ENCODE assay signal across 30 cellular contexts in genomic region chr15:90044191-90044590, GRCh38. TPM values are rescaled to one million over a fixed set of nuclear protein-coding genes. Genes with fewer than 3 reads are reported as not detected.
DNase-seq lines count a peak whose midpoint lies in the region; ATAC-seq, FAIRE-seq and TF ChIP-seq lines count a peak whose summit lies in the region.
"Had no signal": no experiment of that assay in that cellular context is flagged by ENCODE, and none has a peak within 500 bp of the region (broad histone marks: within the 10 kb centered on the region; RNA-seq: fewer than 3 reads in every experiment).

No MANE protein-coding gene starts in this region.

- CTCF ChIA-PET in activated B cell treated with CpG ODN at 0.5 μM for 24 hours (lab: Charles Lee): no interaction called here
- CTCF ChIA-PET in HepG2 (lab: Yijun Ruan, JAX; ENCODE audit: low intra/inter-chr PET ratio, low total read pairs): no interaction called here

- BruUV-seq in HepG2 (replicated peaks; lab: Mats Ljungman, UMichigan): no TSS peak

- no peaks in the 10 kb centered on the region for H4K20me1 ChIP-seq in Karpas-422 (ENCODE audit: insufficient read depth, low read depth, low read length)
- 0 out of 2 replicates have a peak, but pooled peaks cover 3% of the 10 kb centered on the region for H4K20me1 ChIP-seq in HepG2 (ENCODE audit: insufficient read depth, low read length)

- no peak overlapping the region for H3K4me3 Mint-ChIP-seq in activated B cell treated with CpG ODN at 0.5 μM for 24 hours
- H3K4me3 Mint-ChIP-seq: activated CD4-positive, alpha-beta T cell treated with anti-CD3 and anti-CD28 coated beads, Interleukin-2, amount 10 ng/mL, durations not matched to agents 24 days and 14 days; activated naive CD4-positive, alpha-beta T cell treated with anti-CD3 and anti-CD28 coated beads for 36 hours; HFFc6 had no signal

- H3K9ac ChIP-seq in Karpas-422 (ENCODE audit: low read length): 0 out of 2 replicates have a peak overlapping the region, but pooled peaks have one; percentile 1
- H3K9ac ChIP-seq in HepG2 (ENCODE audit: insufficient read depth, low read depth, low read length): no peak overlapping the region

- H3K9me3 ChIP-seq in Karpas-422 (ENCODE audit: low read length) (no peaks in the 10 kb centered on the region), HepG2 (ENCODE audit: low read length) (no peaks in the 10 kb centered on the region), spleen (no peaks in the 10 kb centered on the region)
- H3K9me3 ChIP-seq: breast epithelium, esophagus squamous epithelium, pancreas, upper lobe of right lung had no signal

- H3K79me2 ChIP-seq in Karpas-422 (ENCODE audit: low read length) (peaks cover 100% of the 10 kb centered on the region), HepG2 (ENCODE audit: insufficient read depth, low read length) (peaks cover 6% of the 10 kb centered on the region)

- POLR2A ChIA-PET in activated B cell treated with CpG ODN at 0.5 μM for 24 hours (lab: Charles Lee) (no interaction called here), HepG2 (lab: Yijun Ruan, JAX) (no interaction called here)

- no peak for FAIRE-seq in HepG2 (lab: Jason Lieb, UNC)
- FAIRE-seq: D721Med, endometrium, frontal cortex, GM12878, pancreas, small intestine had no signal

- H3K4me1 ChIP-seq in Karpas-422 (ENCODE audit: low read length) (peaks cover 95% of the 10 kb centered on the region), HepG2 (ENCODE audit: insufficient read depth, low read length) (peaks cover 13% of the 10 kb centered on the region), spleen (peaks cover 32 to 95% (median 66%) of the 10 kb centered on the region in 6 donors)

- TF ChIP-seq POLR2A in HepG2 (IDR thresholded peaks at IDR 0.05; ENCODE audit: insufficient read depth in 1 of 2, low read depth in 2 of 2, low read length in 2 of 2) (no peak), spleen (IDR thresholded peaks at IDR 0.05) (no peak)

- peaks cover 7% of the 10 kb centered on the region for H3K36me3 Mint-ChIP-seq in activated B cell treated with CpG ODN at 0.5 μM for 24 hours (ENCODE audit: low read depth)
- H3K36me3 Mint-ChIP-seq in activated naive CD4-positive, alpha-beta T cell treated with anti-CD3 and anti-CD28 coated beads, Interleukin-2, amount 50 U/mL, for 72 hours: peaks cover 0 to 7% of the 10 kb centered on the region in 2 donors
- H3K36me3 Mint-ChIP-seq: naive B cell had no signal

- no peak for DNase-seq in Karpas-422
- no peak for DNase-seq in activated B cell treated with CpG ODN at 0.5 μM for 24 hours
- no peak for DNase-seq in HepG2 (ENCODE audit: low spot score)
- peak; percentile 65 for DNase-seq in spleen
- no peak for DNase-seq in activated naive CD4-positive, alpha-beta T cell treated with anti-CD3 and anti-CD28 coated beads, Interleukin-2, amount 50 U/mL, for 72 hours (ENCODE audit: low spot score in 2 of 2)
- DNase-seq: activated CD4-positive, alpha-beta T cell treated with anti-CD3 and anti-CD28 coated beads, Interleukin-2, amount 10 ng/mL, durations not matched to agents 24 days and 14 days; activated naive CD4-positive, alpha-beta T cell treated with anti-CD3 and anti-CD28 coated beads for 36 hours; activated T-cell treated with anti-CD3 and anti-CD28 coated beads, Interleukin-2, amount 50 U/mL, for 48 hours; amygdala; esophagus squamous epithelium; HFFc6; naive B cell; NCI-H1048; NCI-H1694; PC-3; SHP77; small intestine; stimulated activated CD4-positive, alpha-beta T cell treated with anti-CD3 and anti-CD28 coated beads, Interleukin-1b, Interleukin-23, amount 100 ng/mL, for 48 hours; upper lobe of right lung had no signal

- H3K27ac ChIP-seq in Karpas-422 (ENCODE audit: low read length) (peak overlapping the region; percentile 96), HepG2 (ENCODE audit: extremely low read length, insufficient read depth, low read length) (no peak overlapping the region), spleen (peak overlapping the region in 2 of 8 donors; percentile 24 to 93)
- H3K27ac ChIP-seq: breast epithelium, C4-2B, coronary artery, esophagus squamous epithelium, pancreas, upper lobe of right lung had no signal

- no peak for TF ChIP-seq RAD21 in HepG2 (CRISPR knock-in tag; IDR thresholded peaks at IDR 0.05)

- intact Hi-C loops in activated B cell treated with CpG ODN at 0.5 μM for 24 hours (cut with micrococcal nuclease) (no loop called here), HepG2 (cut with micrococcal nuclease; ENCODE audit: unreplicated experiment) (no loop called here), spleen (cut with DNase I; ENCODE audit: low total_unique reads) (no loop called here)

- H3K36me3 ChIP-seq in Karpas-422 (ENCODE audit: insufficient read depth, low read length): no peaks in the 10 kb centered on the region
- H3K36me3 ChIP-seq in HepG2 (replicated peaks in 1 of 2; ENCODE audit: control insufficient read depth in 1 of 2, insufficient read depth in 2 of 2, low read length in 2 of 2): peaks cover 2 to 3% of the 10 kb centered on the region in 2 experiments; a peak in 1 of 5 replicates
- peaks cover 0 to 25% (median 0%) of the 10 kb centered on the region in 6 donors for H3K36me3 ChIP-seq in spleen
- H3K36me3 ChIP-seq: breast epithelium, pancreas, upper lobe of right lung had no signal

- H3K9me3 Mint-ChIP-seq in activated B cell treated with CpG ODN at 0.5 μM for 24 hours: no peaks in the 10 kb centered on the region
- no peaks in the 10 kb centered on the region for H3K9me3 Mint-ChIP-seq in activated naive CD4-positive, alpha-beta T cell treated with anti-CD3 and anti-CD28 coated beads, Interleukin-2, amount 50 U/mL, for 72 hours
- H3K9me3 Mint-ChIP-seq: activated CD4-positive, alpha-beta T cell treated with anti-CD3 and anti-CD28 coated beads, Interleukin-2, amount 10 ng/mL, durations not matched to agents 24 days and 14 days; activated naive CD4-positive, alpha-beta T cell treated with anti-CD3 and anti-CD28 coated beads for 36 hours; HFFc6 had no signal

- no peaks in the 10 kb centered on the region for H3K9me2 ChIP-seq in Karpas-422 (replicated peaks; ENCODE audit: insufficient read depth, low read length)

- H3K4me2 ChIP-seq in Karpas-422 (ENCODE audit: low read depth, low read length, poor library complexity, severe bottlenecking) (peak overlapping the region; percentile 75), HepG2 (ENCODE audit: low read depth, low read length) (no peak overlapping the region)

- peak overlapping the region; percentile 24 for H3K27ac Mint-ChIP-seq in activated B cell treated with CpG ODN at 0.5 μM for 24 hours
- H3K27ac Mint-ChIP-seq in activated naive CD4-positive, alpha-beta T cell treated with anti-CD3 and anti-CD28 coated beads, Interleukin-2, amount 50 U/mL, for 72 hours: peak overlapping the region in 1 of 2 donors; percentile 40
- H3K27ac Mint-ChIP-seq: activated CD4-positive, alpha-beta T cell treated with anti-CD3 and anti-CD28 coated beads, Interleukin-2, amount 10 ng/mL, durations not matched to agents 24 days and 14 days; activated naive CD4-positive, alpha-beta T cell treated with anti-CD3 and anti-CD28 coated beads for 36 hours; HFFc6 had no signal

- TF ChIP-seq CTCF in activated B cell treated with CpG ODN at 0.5 μM for 24 hours (IDR thresholded peaks at IDR 0.05) (no peak), HepG2 (CRISPR knock-in tag; IDR thresholded peaks at IDR 0.05) (no peak), spleen (IDR thresholded peaks at IDR 0.05 in 8 of 11, conservative IDR thresholded peaks at IDR 0.05 in 3 of 11) (no peak)

- in situ Hi-C loops in HepG2 (cut with HindIII; ENCODE audit: extremely low pct_ligation_motif_present, low pct_unique_long_range_greater_than_20kb): no loop called here

- no peak overlapping the region for H2AFZ ChIP-seq in Karpas-422 (ENCODE audit: low read length)
- H2AFZ ChIP-seq in HepG2 (ENCODE audit: low read length): no peak overlapping the region

- WGBS in HepG2 (ENCODE audit: low lambda C conversion rate): 95% methylated on average over 2 of the region's 14 CpGs
- WGBS in spleen, 5 donors: 77 to 96% (median 91%) methylated on average over 12 to 14 of the region's 14 CpGs

- TF ChIP-seq EP300 in HepG2 (IDR thresholded peaks at IDR 0.05; ENCODE audit: low read depth in 2 of 2, low read length in 2 of 2) (no peak), HepG2 (CRISPR knock-in tag; IDR thresholded peaks at IDR 0.05; ENCODE audit: borderline replicate concordance) (no peak)

- H3K4me3 ChIP-seq in Karpas-422 (ENCODE audit: low read length): no peak overlapping the region
- H3K4me3 ChIP-seq in HepG2 (replicated peaks in 1 of 3; ENCODE audit: insufficient read depth in 1 of 3, low read depth in 2 of 3, low read length in 3 of 3): no peak overlapping the region
- H3K4me3 ChIP-seq in spleen: no peak overlapping the region
- H3K4me3 ChIP-seq: breast epithelium, coronary artery, esophagus squamous epithelium, GM12878, pancreas, upper lobe of right lung had no signal

- no peak for ATAC-seq in activated B cell treated with CpG ODN at 0.5 μM for 24 hours (ENCODE audit: low read depth)
- no peak for ATAC-seq in HepG2
- ATAC-seq in activated naive CD4-positive, alpha-beta T cell treated with anti-CD3 and anti-CD28 coated beads, Interleukin-2, amount 50 U/mL, for 72 hours: no peak
- no peak for ATAC-seq in GM19328 (IDR thresholded peaks at IDR 0.05; ENCODE audit: unreplicated experiment)
- ATAC-seq in HG02970 (IDR thresholded peaks at IDR 0.05; ENCODE audit: low FRiP score, unreplicated experiment): no peak
- ATAC-seq: GM12878, left lobe of liver, pancreas, PC-3, upper lobe of right lung had no signal

- H3K27me3 Mint-ChIP-seq in activated B cell treated with CpG ODN at 0.5 μM for 24 hours: no peaks in the 10 kb centered on the region
- H3K27me3 Mint-ChIP-seq: activated CD4-positive, alpha-beta T cell treated with anti-CD3 and anti-CD28 coated beads, Interleukin-2, amount 10 ng/mL, durations not matched to agents 24 days and 14 days; naive B cell had no signal

- no peaks in the 10 kb centered on the region for H3K27me3 ChIP-seq in Karpas-422 (ENCODE audit: low read length)
- H3K27me3 ChIP-seq in HepG2 (ENCODE audit: control insufficient read depth in 1 of 2, insufficient read depth in 2 of 2, low read length in 2 of 2): no peaks in the 10 kb centered on the region
- H3K27me3 ChIP-seq in spleen (replicated peaks in 1 of 7): no peaks in the 10 kb centered on the region
- H3K27me3 ChIP-seq: breast epithelium, esophagus squamous epithelium, pancreas, upper lobe of right lung had no signal

- H3K4me1 Mint-ChIP-seq in activated B cell treated with CpG ODN at 0.5 μM for 24 hours: peaks cover 69% of the 10 kb centered on the region

RNA-seq across cellular contexts. Expression of gene ZNF710, which starts 43.1 kb away (rescaled TPM):
- total RNA-seq in Karpas-422 (2014; rRNA removed; shearing (Covaris generic); ENCODE audit: low replicate concordance): 25.2 and 32.3 TPM in 2 replicates
- total RNA-seq in activated B cell treated with CpG ODN at 0.5 μM for 24 hours: 36.2 and 45.5 TPM in 2 replicates
- total RNA-seq in HepG2 (2016; rRNA removed; fragmentation: Illumina TruSeq; extraction: Trizol): 15.0 and 20.6 TPM in 2 replicates
- 7.6 and 7.9 TPM in 2 replicates for total RNA-seq in HepG2 (2016; cell fraction: cytosol; rRNA removed; fragmentation: Illumina TruSeq; extraction: Trizol; ENCODE audit: low read depth)
- total RNA-seq in HepG2 (2016; cell fraction: insoluble cytoplasmic fraction; rRNA removed; fragmentation: Illumina TruSeq; extraction: Trizol): 12.0 and 18.4 TPM in 2 replicates
- 15.9 and 16.0 TPM in 2 replicates for total RNA-seq in HepG2 (2016; cell fraction: membrane; rRNA removed; fragmentation: Illumina TruSeq; extraction: Trizol)
- total RNA-seq in HepG2 (2016; cell fraction: nucleus; rRNA removed; fragmentation: Illumina TruSeq; extraction: Trizol): 9.6 and 12.6 TPM in 2 replicates
- 4.7 and 5.8 TPM in 2 replicates for polyA plus RNA-seq in HepG2 (2011; rRNA removed)
- polyA plus RNA-seq in HepG2 (2011; cell fraction: cytosol; rRNA removed): 4.2 and 5.3 TPM in 2 replicates
- 9.8 and 12.1 TPM in 2 replicates for polyA plus RNA-seq in HepG2 (2011; cell fraction: nucleus; rRNA removed)
- 18.0 and 18.4 TPM in 2 replicates for polyA plus RNA-seq in HepG2 (2012)
- 4.1 and 5.2 TPM in 2 replicates for polyA plus RNA-seq in HepG2 (2016; cell fraction: cytosol; fragmentation: Illumina TruSeq; extraction: Trizol; ENCODE audit: low read depth)
- 18.4 and 27.3 TPM in 2 replicates for polyA plus RNA-seq in HepG2 (2016; cell fraction: insoluble cytoplasmic fraction; fragmentation: Illumina TruSeq; extraction: Trizol; ENCODE audit: low read depth)
- polyA plus RNA-seq in HepG2 (2016; cell fraction: membrane; fragmentation: Illumina TruSeq; extraction: Trizol; ENCODE audit: low read depth): 13.8 and 17.5 TPM in 2 replicates
- polyA plus RNA-seq in HepG2 (2016; cell fraction: nucleus; fragmentation: Illumina TruSeq; extraction: Trizol; ENCODE audit: insufficient read depth, low read depth): 30.8 and 43.0 TPM in 2 replicates
- 14.3 and 17.4 TPM in 2 replicates for polyA minus RNA-seq in HepG2 (2011; rRNA and poly(A)+ RNA removed; ENCODE audit: low replicate concordance)
- polyA minus RNA-seq in HepG2 (2011; cell fraction: cytosol; rRNA and poly(A)+ RNA removed): 7.8 and 14.2 TPM in 2 replicates
- polyA minus RNA-seq in HepG2 (2011; cell fraction: nucleus; rRNA and poly(A)+ RNA removed): 5.2 and 7.0 TPM in 2 replicates
- 10 to 100 TPM; 25.5 to 66.4 (median 36.7) TPM for total RNA-seq in spleen
- polyA plus RNA-seq in spleen: 10 to 100 TPM; 12.5 to 24.8 (median 19.5) TPM
- 10 to 100 TPM; 13.2 to 28.1 TPM for total RNA-seq in activated naive CD4-positive, alpha-beta T cell treated with anti-CD3 and anti-CD28 coated beads, Interleukin-2, amount 50 U/mL, for 72 hours

RNA-seq across cellular contexts. Expression of gene IDH2, which starts 58.1 kb away (rescaled TPM):
- total RNA-seq in Karpas-422 (2014; rRNA removed; shearing (Covaris generic); ENCODE audit: low replicate concordance): 93.4 and 156 TPM in 2 replicates
- 49.1 and 51.2 TPM in 2 replicates for total RNA-seq in activated B cell treated with CpG ODN at 0.5 μM for 24 hours
- 120 and 121 TPM in 2 replicates for total RNA-seq in HepG2 (2016; rRNA removed; fragmentation: Illumina TruSeq; extraction: Trizol)
- total RNA-seq in HepG2 (2016; cell fraction: cytosol; rRNA removed; fragmentation: Illumina TruSeq; extraction: Trizol; ENCODE audit: low read depth): 37.5 and 39.4 TPM in 2 replicates
- total RNA-seq in HepG2 (2016; cell fraction: insoluble cytoplasmic fraction; rRNA removed; fragmentation: Illumina TruSeq; extraction: Trizol): 108 and 124 TPM in 2 replicates
- 87.3 and 98.2 TPM in 2 replicates for total RNA-seq in HepG2 (2016; cell fraction: membrane; rRNA removed; fragmentation: Illumina TruSeq; extraction: Trizol)
- 50.6 and 54.5 TPM in 2 replicates for total RNA-seq in HepG2 (2016; cell fraction: nucleus; rRNA removed; fragmentation: Illumina TruSeq; extraction: Trizol)
- polyA plus RNA-seq in HepG2 (2011; rRNA removed): 132 and 145 TPM in 2 replicates
- 85.2 and 137 TPM in 2 replicates for polyA plus RNA-seq in HepG2 (2011; cell fraction: cytosol; rRNA removed)
- 62.9 and 78.0 TPM in 2 replicates for polyA plus RNA-seq in HepG2 (2011; cell fraction: nucleus; rRNA removed)
- polyA plus RNA-seq in HepG2 (2012): 57.4 and 73.4 TPM in 2 replicates
- polyA plus RNA-seq in HepG2 (2016; cell fraction: cytosol; fragmentation: Illumina TruSeq; extraction: Trizol; ENCODE audit: low read depth): 63.2 and 73.9 TPM in 2 replicates
- polyA plus RNA-seq in HepG2 (2016; cell fraction: insoluble cytoplasmic fraction; fragmentation: Illumina TruSeq; extraction: Trizol; ENCODE audit: low read depth): 130 and 145 TPM in 2 replicates
- 84.9 and 106 TPM in 2 replicates for polyA plus RNA-seq in HepG2 (2016; cell fraction: membrane; fragmentation: Illumina TruSeq; extraction: Trizol; ENCODE audit: low read depth)
- 97.9 and 110 TPM in 2 replicates for polyA plus RNA-seq in HepG2 (2016; cell fraction: nucleus; fragmentation: Illumina TruSeq; extraction: Trizol; ENCODE audit: insufficient read depth, low read depth)
- polyA minus RNA-seq in HepG2 (2011; rRNA and poly(A)+ RNA removed; ENCODE audit: low replicate concordance): 34.4 and 160 TPM in 2 replicates
- polyA minus RNA-seq in HepG2 (2011; cell fraction: cytosol; rRNA and poly(A)+ RNA removed): 67.1 and 76.1 TPM in 2 replicates
- polyA minus RNA-seq in HepG2 (2011; cell fraction: nucleus; rRNA and poly(A)+ RNA removed): 14.7 and 18.4 TPM in 2 replicates
- 10 to 100 TPM; 42.8 to 70.9 (median 52.5) TPM for total RNA-seq in spleen
- polyA plus RNA-seq in spleen: 10 to 100 TPM; 36.4 to 57.8 (median 53.5) TPM
- 100 to 1,000 TPM; 203 to 242 TPM for total RNA-seq in activated naive CD4-positive, alpha-beta T cell treated with anti-CD3 and anti-CD28 coated beads, Interleukin-2, amount 50 U/mL, for 72 hours
